ENCODE assay signal across 15 cellular contexts in genomic region chr1:186775031-186775430, GRCh38.
DNase-seq lines count a peak whose midpoint lies in the region; ATAC-seq and TF ChIP-seq lines count a peak whose summit lies in the region.
"Had no signal": no experiment of that assay in that cellular context is flagged by ENCODE, and none has a peak within 500 bp of the region (broad histone marks: within the 10 kb centered on the region; RNA-seq: fewer than 3 reads in every experiment).

No MANE protein-coding gene starts in this region.

- no peaks in the 10 kb centered on the region for H3K4me1 Mint-ChIP-seq in nephron
- H3K4me1 Mint-ChIP-seq: H9 had no signal

- no peaks in the 10 kb centered on the region for H3K27me3 Mint-ChIP-seq in nephron (ENCODE audit: low read depth)

- peak overlapping the region in 2 of 3 experiments; percentile 38 to 49 for H3K27ac Mint-ChIP-seq in nephron
- H3K27ac Mint-ChIP-seq: CD4-positive, alpha-beta T cell; H9 had no signal

- no peaks in the 10 kb centered on the region for H3K36me3 Mint-ChIP-seq in nephron (ENCODE audit: low read depth)

- DNase-seq in DMS53 (lab: John Stamatoyannopoulos, UW) (peak; percentile 40), DMS53 treated with DMSO at 0.1 percent for 48 hours (lab: John Stamatoyannopoulos, UW; ENCODE audit: unreplicated experiment) (no peak), NCI-H446 treated with DMSO at 0.1 percent for 48 hours (lab: John Stamatoyannopoulos, UW) (peak; percentile 88), left kidney (ENCODE audit: low read depth, low spot score) (peak; percentile 6), HPDE6-E6E7 (ENCODE audit: extremely low spot score) (no peak)
- DNase-seq: AML-193; Caco-2; CD4-positive, alpha-beta T cell; DMS79 treated with DMSO at 0.1 percent for 48 hours; H9 had no signal

- ATAC-seq in GM18873 (IDR thresholded peaks at IDR 0.05; ENCODE audit: low FRiP score, unreplicated experiment) (no peak), HG03442 (IDR thresholded peaks at IDR 0.05; ENCODE audit: unreplicated experiment) (no peak)
- ATAC-seq: A549, GM12878 had no signal

- H3K4me3 Mint-ChIP-seq in nephron, result no peak overlapping the region
- H3K4me3 Mint-ChIP-seq: CD4-positive, alpha-beta T cell; H9 had no signal

- no peaks in the 10 kb centered on the region for H3K9me3 Mint-ChIP-seq in nephron
- H3K9me3 Mint-ChIP-seq: CD4-positive, alpha-beta T cell; H9 had no signal

- TF ChIP-seq CTCF in nephron (IDR thresholded peaks at IDR 0.05; ENCODE audit: unreplicated experiment in 3 of 3), result no peak

Comparison
In these comparisons a context has a peak if more than half of its experiments do, and no peak if none do; other contexts are left out.
1. DNase-seq: peak in DMS53 (single experiment), NCI-H446 treated with DMSO at 0.1 percent for 48 hours (single experiment) and left kidney (single experiment); none in DMS53 treated with DMSO at 0.1 percent for 48 hours (single experiment) and HPDE6-E6E7 (single experiment).